ENCODE assay signal across 9 cellular contexts in genomic region chr19:13150919-13151604, GRCh38. TPM values are rescaled to one million over a fixed set of nuclear protein-coding genes. Genes with fewer than 3 reads are reported as not detected.
DNase-seq lines count a peak whose midpoint lies in the region; ATAC-seq, FAIRE-seq and TF ChIP-seq lines count a peak whose summit lies in the region.
"Had no signal": no experiment of that assay in that cellular context is flagged by ENCODE, and none has a peak within 500 bp of the region (broad histone marks: within the 10 kb centered on the region; RNA-seq: fewer than 3 reads in every experiment).

No MANE protein-coding gene starts in this region.

- peaks cover 45% of the 10 kb centered on the region for H3K36me3 Mint-ChIP-seq in HFFc6 (ENCODE audit: low read depth)
- peaks cover 33% of the 10 kb centered on the region for H3K36me3 Mint-ChIP-seq in activated CD8-positive, alpha-beta T cell treated with anti-CD3 and anti-CD28 coated beads, Interleukin-2, amount 10 ng/mL, durations not matched to agents 7 days and 5 days (ENCODE audit: low read depth)

- H3K4me3 Mint-ChIP-seq in HFFc6: peak overlapping the region; percentile 99
- H3K4me3 Mint-ChIP-seq in activated CD8-positive, alpha-beta T cell treated with anti-CD3 and anti-CD28 coated beads, Interleukin-2, amount 10 ng/mL, durations not matched to agents 7 days and 5 days: peak overlapping the region; percentile 99

- TF ChIP-seq RAD21 in A549 (conservative IDR thresholded peaks at IDR 0.05 in 1 of 2, IDR thresholded peaks at IDR 0.05 in 1 of 2): no peak

- TF ChIP-seq CTCF in A549 (IDR thresholded peaks at IDR 0.05) (no peak), HFFc6 (IDR thresholded peaks at IDR 0.05) (no peak), fibroblast of villous mesenchyme (IDR thresholded peaks at IDR 0.05; ENCODE audit: insufficient read depth, low read depth, low read length) (no peak)

- peak in 1 of 2 experiments; percentile 1; a peak in 2 of 6 replicates for ATAC-seq in A549
- ATAC-seq in activated CD8-positive, alpha-beta T cell treated with anti-CD3 and anti-CD28 coated beads, Interleukin-2, amount 10 ng/mL, durations not matched to agents 7 days and 5 days: no peak

- H3K4me1 Mint-ChIP-seq in HFFc6 (ENCODE audit: low read depth): peaks cover 42% of the 10 kb centered on the region
- H3K4me1 Mint-ChIP-seq in activated CD8-positive, alpha-beta T cell treated with anti-CD3 and anti-CD28 coated beads, Interleukin-2, amount 10 ng/mL, durations not matched to agents 7 days and 5 days (ENCODE audit: low read depth): peaks cover 22% of the 10 kb centered on the region

- no peak for FAIRE-seq in A549 (lab: Jason Lieb, UNC)
- FAIRE-seq: endometrium had no signal

- CTCF ChIA-PET in A549 (lab: Yijun Ruan, JAX): interaction anchor here (1.0 to 2.5 kb wide), 9 partner anchors 13 to 186 kb away, joined by 3 to 12 read pairs (median 4); no protein-coding TSS in a partner anchor
- CTCF ChIA-PET in activated CD8-positive, alpha-beta T cell treated with anti-CD3 and anti-CD28 coated beads, Interleukin-2, amount 10 ng/mL, durations not matched to agents 7 days and 5 days (lab: Charles Lee): interaction anchor here (1.8 to 2.3 kb wide), 4 partner anchors 17 to 112 kb away, joined by 5 to 11 read pairs (median 6); no protein-coding TSS in a partner anchor

- H3K27me3 Mint-ChIP-seq in HFFc6 (ENCODE audit: insufficient read depth): peaks cover 46% of the 10 kb centered on the region
- H3K27me3 Mint-ChIP-seq in activated CD8-positive, alpha-beta T cell treated with anti-CD3 and anti-CD28 coated beads, Interleukin-2, amount 10 ng/mL, durations not matched to agents 7 days and 5 days (ENCODE audit: low read depth): peaks cover 2% of the 10 kb centered on the region

- H3K9me3 ChIP-seq in A549: no peaks in the 10 kb centered on the region

- H3K4me2 ChIP-seq in A549: peak overlapping the region; percentile 90

- WGBS in A549 (ENCODE audit: missing lambda C conversion rate): 2% methylated on average over 9 of the region's 34 CpGs

- peaks cover 19% of the 10 kb centered on the region for H3K9me3 Mint-ChIP-seq in HFFc6
- H3K9me3 Mint-ChIP-seq in activated CD8-positive, alpha-beta T cell treated with anti-CD3 and anti-CD28 coated beads, Interleukin-2, amount 10 ng/mL, durations not matched to agents 7 days and 5 days (ENCODE audit: insufficient read depth): no peaks in the 10 kb centered on the region

- peak overlapping the region; percentile 95 for H3K4me3 ChIP-seq in A549
- peak overlapping the region; percentile 89 for H3K4me3 ChIP-seq in fibroblast of villous mesenchyme (ENCODE audit: low read depth, low read length)

- TF ChIP-seq POLR2A in A549 (IDR thresholded peaks at IDR 0.05; ENCODE audit: low read length): no peak; the same call in 1 of the 2 replicates

- DNase-seq in A549 (ENCODE audit: low read depth in 1 of 2, low spot score in 1 of 2) (no peak), HFFc6 (no peak), fibroblast of villous mesenchyme (ENCODE audit: low read depth) (no peak), pons (ENCODE audit: low spot score) (peak; percentile 17), NCI-H1694 (lab: John Stamatoyannopoulos, UW) (no peak), D341Med (ENCODE audit: low spot score) (no peak), DMS114 treated with DMSO at 0.1 percent for 48 hours (lab: John Stamatoyannopoulos, UW; ENCODE audit: unreplicated experiment) (no peak)
- peak; percentile 53 for DNase-seq in activated CD8-positive, alpha-beta T cell treated with anti-CD3 and anti-CD28 coated beads, Interleukin-2, amount 10 ng/mL, durations not matched to agents 7 days and 5 days

- POLR2A ChIA-PET in A549 (lab: Yijun Ruan, JAX): interaction anchor here (2.2 to 3.2 kb wide), 2 partner anchors 13 to 16 kb away, joined by 25 to 40 read pairs; no protein-coding TSS in a partner anchor
- POLR2A ChIA-PET in activated CD8-positive, alpha-beta T cell treated with anti-CD3 and anti-CD28 coated beads, Interleukin-2, amount 10 ng/mL, durations not matched to agents 7 days and 5 days (lab: Charles Lee): interaction anchor here (0.5 to 2.1 kb wide), 6 partner anchors 17 to 623 kb away, joined by 3 to 11 read pairs (median 4); partner anchors contain the start of genes C19orf53 and NACC1

- peak overlapping the region; percentile 99 for H3K27ac Mint-ChIP-seq in HFFc6
- peak overlapping the region; percentile 99 for H3K27ac Mint-ChIP-seq in activated CD8-positive, alpha-beta T cell treated with anti-CD3 and anti-CD28 coated beads, Interleukin-2, amount 10 ng/mL, durations not matched to agents 7 days and 5 days

- peaks cover 12% of the 10 kb centered on the region for H3K4me1 ChIP-seq in A549

- peak overlapping the region; percentile 99 to 100 for H3K27ac ChIP-seq in A549

- no peak for TF ChIP-seq EP300 in A549 (IDR thresholded peaks at IDR 0.05)

TF ChIP-seq in A549, 52 proteins besides CTCF, POLR2A, EP300 and RAD21 (continues in another document):
- TF ChIP-seq CBX2 (IDR thresholded peaks at IDR 0.05; ENCODE audit: borderline replicate concordance, low read depth): no peak
- peak; percentile 74; the same call in 1 of the 2 replicates for TF ChIP-seq FOSB (CRISPR knock-in tag; IDR thresholded peaks at IDR 0.05)
- 0 out of 2 replicates have a peak, but pooled peaks have one; percentile 8 for TF ChIP-seq GATA3 (IDR thresholded peaks at IDR 0.05; ENCODE audit: borderline replicate concordance)
- no peak for TF ChIP-seq FOXS1 (CRISPR knock-in tag; IDR thresholded peaks at IDR 0.05)
- no peak for TF ChIP-seq CBX8 (IDR thresholded peaks at IDR 0.05)
- no peak for TF ChIP-seq HDAC2 (IDR thresholded peaks at IDR 0.05)
- TF ChIP-seq RARB (CRISPR knock-in tag; IDR thresholded peaks at IDR 0.05): no peak
- no peak for TF ChIP-seq ZFP36 (IDR thresholded peaks at IDR 0.05; ENCODE audit: borderline replicate concordance, partially characterized antibody)
- TF ChIP-seq JUN (IDR thresholded peaks at IDR 0.05): 0 out of 5 replicates have a peak, but pooled peaks of 1 of the 2 experiments have one; percentile 57

RNA-seq across cellular contexts. Expression of gene IER2, which starts 0.9 kb away (rescaled TPM):
- 52.5 and 75.7 TPM in 2 replicates for polyA plus RNA-seq in A549 (2011; rRNA removed)
- polyA plus RNA-seq in A549 (2012; cell fraction: cytosol; rRNA removed): 137 and 174 TPM in 2 replicates
- 300 and 360 TPM in 2 replicates for polyA plus RNA-seq in A549 (2012; cell fraction: nucleus; rRNA removed)
- 35.9 to 39.9 TPM (median 36.7 TPM) in 3 replicates for polyA plus RNA-seq in A549 (2017; fragmentation: RNase III; extraction: RNeasy Plus Mini Kit Qiagen cat#74134 plus additional on column Dnase treatment)
- 16.9 and 26.4 TPM in 2 replicates for polyA minus RNA-seq in A549 (2011; rRNA and poly(A)+ RNA removed)
- total RNA-seq in HFFc6 (2021; fragmentation: NEBNext Ultra II Directional; extraction: Animal tissue kit (Norgen Biotek cat#: 25700)): 10 to 100 TPM; 68.9 to 91.2 (median 87.7) TPM
- 100 to 1,000 TPM; 203 to 210 TPM for total RNA-seq in activated CD8-positive, alpha-beta T cell treated with anti-CD3 and anti-CD28 coated beads, Interleukin-2, amount 10 ng/mL, durations not matched to agents 7 days and 5 days
- total RNA-seq in fibroblast of villous mesenchyme: 22.0 and 28.7 TPM in 2 replicates

RNA-seq across cellular contexts. Expression of gene STX10, which starts 0.9 kb away (rescaled TPM):
- 39.1 and 41.5 TPM in 2 replicates for polyA plus RNA-seq in A549 (2011; rRNA removed)
- 83.3 and 89.9 TPM in 2 replicates for polyA plus RNA-seq in A549 (2012; cell fraction: cytosol; rRNA removed)
- polyA plus RNA-seq in A549 (2012; cell fraction: nucleus; rRNA removed): 115 and 121 TPM in 2 replicates
- 56.1 to 63.6 TPM (median 61.2 TPM) in 3 replicates for polyA plus RNA-seq in A549 (2017; fragmentation: RNase III; extraction: RNeasy Plus Mini Kit Qiagen cat#74134 plus additional on column Dnase treatment)
- polyA minus RNA-seq in A549 (2011; rRNA and poly(A)+ RNA removed): 26.2 and 39.5 TPM in 2 replicates
- total RNA-seq in HFFc6 (2021; fragmentation: NEBNext Ultra II Directional; extraction: Animal tissue kit (Norgen Biotek cat#: 25700)): 10 to 100 TPM; 48.5 to 63.4 (median 54.0) TPM
- total RNA-seq in activated CD8-positive, alpha-beta T cell treated with anti-CD3 and anti-CD28 coated beads, Interleukin-2, amount 10 ng/mL, durations not matched to agents 7 days and 5 days: 10 to 100 TPM; 68.4 to 69.2 TPM
- total RNA-seq in fibroblast of villous mesenchyme: 58.3 and 69.9 TPM in 2 replicates

RNA-seq across cellular contexts. Expression of gene NACC1, which starts 33.0 kb away (rescaled TPM):
- polyA plus RNA-seq in A549 (2011; rRNA removed): 26.1 and 30.0 TPM in 2 replicates
- polyA plus RNA-seq in A549 (2012; cell fraction: cytosol; rRNA removed): 117 and 155 TPM in 2 replicates
- polyA plus RNA-seq in A549 (2012; cell fraction: nucleus; rRNA removed): 158 and 206 TPM in 2 replicates
- polyA plus RNA-seq in A549 (2017; fragmentation: RNase III; extraction: RNeasy Plus Mini Kit Qiagen cat#74134 plus additional on column Dnase treatment): 32.4 to 39.8 TPM (median 37.9 TPM) in 3 replicates
- 20.0 and 30.9 TPM in 2 replicates for polyA minus RNA-seq in A549 (2011; rRNA and poly(A)+ RNA removed)
- 100 to 1,000 TPM; 126 to 146 (median 139) TPM for total RNA-seq in HFFc6 (2021; fragmentation: NEBNext Ultra II Directional; extraction: Animal tissue kit (Norgen Biotek cat#: 25700))
- total RNA-seq in activated CD8-positive, alpha-beta T cell treated with anti-CD3 and anti-CD28 coated beads, Interleukin-2, amount 10 ng/mL, durations not matched to agents 7 days and 5 days: 10 to 100 TPM; 74.6 to 84.8 TPM
- total RNA-seq in fibroblast of villous mesenchyme: 95.0 and 104 TPM in 2 replicates

RNA-seq across cellular contexts. Expression of gene TRMT1, which starts 34.5 kb away (rescaled TPM):
- polyA plus RNA-seq in A549 (2011; rRNA removed) (16.3 and 18.2 TPM in 2 replicates), A549 (2017; fragmentation: RNase III; extraction: RNeasy Plus Mini Kit Qiagen cat#74134 plus additional on column Dnase treatment) (29.8 to 40.2 TPM (median 35.2 TPM) in 3 replicates)
- 57.5 and 67.4 TPM in 2 replicates for polyA plus RNA-seq in A549 (2012; cell fraction: cytosol; rRNA removed)
- 388 and 458 TPM in 2 replicates for polyA plus RNA-seq in A549 (2012; cell fraction: nucleus; rRNA removed)
- polyA minus RNA-seq in A549 (2011; rRNA and poly(A)+ RNA removed): 16.9 and 24.9 TPM in 2 replicates
- total RNA-seq in HFFc6 (2021; fragmentation: NEBNext Ultra II Directional; extraction: Animal tissue kit (Norgen Biotek cat#: 25700)): 10 to 100 TPM; 36.3 to 49.9 (median 39.6) TPM
- 10 to 100 TPM; 59.8 to 60.3 TPM for total RNA-seq in activated CD8-positive, alpha-beta T cell treated with anti-CD3 and anti-CD28 coated beads, Interleukin-2, amount 10 ng/mL, durations not matched to agents 7 days and 5 days
- total RNA-seq in fibroblast of villous mesenchyme: 25.4 and 25.9 TPM in 2 replicates

RNA-seq across cellular contexts. Expression of gene LYL1, which starts 48.4 kb away (rescaled TPM):
- polyA plus RNA-seq in A549 (2011; rRNA removed) (0.08 and 0.26 TPM in 2 replicates), A549 (2017; fragmentation: RNase III; extraction: RNeasy Plus Mini Kit Qiagen cat#74134 plus additional on column Dnase treatment) (0.30 to 0.82 TPM (median 0.39 TPM) in 3 replicates)
- polyA plus RNA-seq in A549 (2012; cell fraction: cytosol; rRNA removed): 0.50 and 0.82 TPM in 2 replicates
- 0.66 and 1.2 TPM in 2 replicates for polyA plus RNA-seq in A549 (2012; cell fraction: nucleus; rRNA removed)
- polyA minus RNA-seq in A549 (2011; rRNA and poly(A)+ RNA removed): 0.15 and 0.21 TPM in 2 replicates
- total RNA-seq in HFFc6 (2021; fragmentation: NEBNext Ultra II Directional; extraction: Animal tissue kit (Norgen Biotek cat#: 25700)): 1 to 10 TPM; 1.5 to 5.1 (median 4.2) TPM
- total RNA-seq in activated CD8-positive, alpha-beta T cell treated with anti-CD3 and anti-CD28 coated beads, Interleukin-2, amount 10 ng/mL, durations not matched to agents 7 days and 5 days: 1 to 10 TPM; 3.3 to 3.8 TPM
- 2.6 and 3.9 TPM in 2 replicates for total RNA-seq in fibroblast of villous mesenchyme

Comparison
In these comparisons a context has a peak if more than half of its experiments do, and no peak if none do; other contexts are left out.
1. DNase-seq: peak in activated CD8-positive, alpha-beta T cell treated with anti-CD3 and anti-CD28 coated beads, Interleukin-2, amount 10 ng/mL, durations not matched to agents 7 days and 5 days (single experiment) and pons (single experiment); none in A549 (0 of 2), HFFc6 (single experiment), fibroblast of villous mesenchyme (single experiment), NCI-H1694 (single experiment), D341Med (single experiment) and DMS114 treated with DMSO at 0.1 percent for 48 hours (single experiment).